1 cellular context compared by ENCODE assay signal in genomic region chr11:22922672-22923071, GRCh38.
TF ChIP-seq lines count a peak whose summit lies in the region.

No MANE protein-coding gene starts in this region.

TF ChIP-seq in WTC11, 78 proteins besides CTCF, POLR2A, EP300 and RAD21 (continued from another document):
- TF ChIP-seq CDX4 (CRISPR knock-in tag; IDR thresholded peaks at IDR 0.05; ENCODE audit: borderline replicate concordance) = no peak
